In genomic region chr20:60984666-60985065, GRCh38 we compare ENCODE assay signal across 16 cellular contexts.
DNase-seq lines count a peak whose midpoint lies in the region; ATAC-seq and TF ChIP-seq lines count a peak whose summit lies in the region.
"Had no signal": no experiment of that assay in that cellular context is flagged by ENCODE, and none has a peak within 500 bp of the region (broad histone marks: within the 10 kb centered on the region; RNA-seq: fewer than 3 reads in every experiment).

No MANE protein-coding gene starts in this region.

- peaks cover 8% of the 10 kb centered on the region; the same call in 1 of the 2 replicates for H3K4me1 ChIP-seq in SJCRH30

- H3K27me3 ChIP-seq in SJCRH30: no peaks in the 10 kb centered on the region
- H3K27me3 ChIP-seq: MG63 had no signal

- no peaks in the 10 kb centered on the region for H3K36me3 ChIP-seq in SJCRH30
- H3K36me3 ChIP-seq: MG63 had no signal

- TF ChIP-seq CTCF in foreskin fibroblast (IDR thresholded peaks at IDR 0.05; ENCODE audit: low read depth, low read length): no peak

- H3K4me3 ChIP-seq in SJCRH30 (no peak overlapping the region), foreskin fibroblast (ENCODE audit: low read depth in 1 of 2, low read length in 2 of 2) (no peak overlapping the region)
- H3K4me3 ChIP-seq: MG63 had no signal

- H3K27ac ChIP-seq in SJCRH30: no peak overlapping the region

- no peak for ATAC-seq in GM21717 (IDR thresholded peaks at IDR 0.05; ENCODE audit: unreplicated experiment)
- ATAC-seq: Panc1 had no signal

- DNase-seq in DMS153 treated with DMSO at 0.1 percent for 48 hours (lab: John Stamatoyannopoulos, UW; ENCODE audit: unreplicated experiment): peak; percentile 5
- peak; percentile 22 for DNase-seq in NCI-H1105 (lab: John Stamatoyannopoulos, UW)
- peak; percentile 26 for DNase-seq in NCI-H2227 treated with DMSO at 0.1 percent for 48 hours (lab: John Stamatoyannopoulos, UW)
- peak; percentile 54 to 75 for DNase-seq in SJCRH30
- DNase-seq in stimulated activated CD8-positive, alpha-beta memory T cell treated with anti-CD3 and anti-CD28 coated beads, Interleukin-4, amount 100 ng/mL, for 48 hours: no peak
- DNase-seq in foreskin fibroblast: no peak
- DNase-seq: AML-193; CD4-positive, alpha-beta T cell; EL; H7; MG63; NCI-H1436 treated with DMSO at 0.1 percent for 48 hours; NCI-H526 treated with DMSO at 0.1 percent for 48 hours; Right ventricle myocardium superior had no signal

- no peaks in the 10 kb centered on the region for H3K9me3 ChIP-seq in SJCRH30 (replicated peaks)

Comparison
In these comparisons a context has a peak if more than half of its experiments do, and no peak if none do; other contexts are left out.
1. DNase-seq: peak in DMS153 treated with DMSO at 0.1 percent for 48 hours (single experiment), NCI-H1105 (single experiment), NCI-H2227 treated with DMSO at 0.1 percent for 48 hours (single experiment) and SJCRH30 (2 of 2); none in stimulated activated CD8-positive, alpha-beta memory T cell treated with anti-CD3 and anti-CD28 coated beads, Interleukin-4, amount 100 ng/mL, for 48 hours (single experiment) and foreskin fibroblast (0 of 2).